Comparison of ENCODE assay signal across 11 cellular contexts in genomic region chr4:3303840-3304715, GRCh38. TPM values are rescaled to one million over a fixed set of nuclear protein-coding genes. Genes with fewer than 3 reads are reported as not detected.
A peak's percentile ranks its signal among the peaks of the same experiment; 100 is the strongest.
DNase-seq lines count a peak whose midpoint lies in the region; ATAC-seq and TF ChIP-seq lines count a peak whose summit lies in the region.
"Had no signal": no experiment of that assay in that cellular context is flagged by ENCODE, and none has a peak within 500 bp of the region (broad histone marks: within the 10 kb centered on the region; RNA-seq: fewer than 3 reads in every experiment).

No MANE protein-coding gene starts in this region.

- H3K27me3 Mint-ChIP-seq in mesothelial cell of epicardium (ENCODE audit: low read depth) = no peaks in the 10 kb centered on the region

- H3K27me3 ChIP-seq in left ventricle myocardium inferior (ENCODE audit: low read depth) = no peaks in the 10 kb centered on the region
- no peaks in the 10 kb centered on the region for H3K27me3 ChIP-seq in aorta (ENCODE audit: control insufficient read depth in 1 of 2, insufficient read depth in 2 of 2, low read length in 1 of 2)
- no peaks in the 10 kb centered on the region for H3K27me3 ChIP-seq in PC-9 (ENCODE audit: insufficient read depth, low read depth)

- H3K9me2 ChIP-seq in PC-9 (ENCODE audit: insufficient read depth) = no peaks in the 10 kb centered on the region

- H3K4me2 ChIP-seq in PC-9 = no peak overlapping the region

- no peak overlapping the region for H2AFZ ChIP-seq in PC-9

- no peak for TF ChIP-seq CTCF in left ventricle myocardium inferior (IDR thresholded peaks at IDR 0.05; ENCODE audit: borderline replicate concordance)
- no peak for TF ChIP-seq CTCF in mesothelial cell of epicardium (IDR thresholded peaks at IDR 0.05; ENCODE audit: unreplicated experiment)
- no peak for TF ChIP-seq CTCF in PC-9 (conservative IDR thresholded peaks at IDR 0.05)

- DNase-seq in left ventricle myocardium inferior = no peak
- DNase-seq in left ventricle myocardium superior = no peak
- DNase-seq in mesothelial cell of epicardium (ENCODE audit: low spot score in 2 of 2, unreplicated experiment in 2 of 2) = peak in 1 of 2 experiments; percentile 34
- DNase-seq in aorta = peak; percentile 9 to 57
- DNase-seq in effector CD4-positive, alpha-beta T cell = no peak
- no peak for DNase-seq in glomerular visceral epithelial cell (ENCODE audit: extremely low spot score)
- no peak for DNase-seq in PC-9
- DNase-seq: activated CD4-positive, alpha-beta T cell treated with anti-CD3 and anti-CD28 coated beads, Interleukin-2, amount 10 ng/mL, durations not matched to agents 7 days and 5 days; stimulated activated CD4-positive, alpha-beta T cell treated with anti-CD3 and anti-CD28 coated beads, Interleukin-4, amount 100 ng/mL, for 1 hour had no signal

- no peaks in the 10 kb centered on the region for H3K9me3 ChIP-seq in left ventricle myocardium inferior (replicated peaks)
- H3K9me3 ChIP-seq in aorta (ENCODE audit: control insufficient read depth, low read length) = no peaks in the 10 kb centered on the region
- no peaks in the 10 kb centered on the region for H3K9me3 ChIP-seq in PC-9 (ENCODE audit: insufficient read depth, low read depth)

- no peaks in the 10 kb centered on the region for H3K79me2 ChIP-seq in PC-9 (ENCODE audit: low read depth)

- no peaks in the 10 kb centered on the region for H3K9me3 Mint-ChIP-seq in mesothelial cell of epicardium
- H3K9me3 Mint-ChIP-seq: activated CD4-positive, alpha-beta T cell treated with anti-CD3 and anti-CD28 coated beads, Interleukin-2, amount 10 ng/mL, durations not matched to agents 7 days and 5 days had no signal

- intact Hi-C loops in left ventricle myocardium inferior (cut with micrococcal nuclease) (no loop called here), left ventricle myocardium superior (cut with micrococcal nuclease) (no loop called here), aorta (cut with DNase I) (no loop called here), PC-9 (cut with micrococcal nuclease; ENCODE audit: unreplicated experiment) (no loop called here)

- CTCF ChIA-PET in PC-9 (lab: Charles Lee) = no interaction called here

- no peaks in the 10 kb centered on the region for H3K36me3 Mint-ChIP-seq in mesothelial cell of epicardium

- H3K4me3 ChIP-seq in left ventricle myocardium inferior (peak overlapping the region; percentile 37), aorta (ENCODE audit: low read length in 2 of 2) (no peak overlapping the region), PC-9 (no peak overlapping the region)

- H3K27ac ChIP-seq in left ventricle myocardium inferior (replicated peaks) (no peak overlapping the region), cingulate gyrus (ENCODE audit: low read depth, low read length) (peak overlapping the region; percentile 82), aorta (ENCODE audit: low read depth in 1 of 2, low read length in 2 of 2) (no peak overlapping the region), PC-9 (no peak overlapping the region)
- H3K27ac ChIP-seq: epithelial cell of prostate had no signal

- H3K4me3 Mint-ChIP-seq in mesothelial cell of epicardium = no peak overlapping the region

- ATAC-seq in left ventricle myocardium superior (no peak), aorta (ENCODE audit: low FRiP score) (no peak)

- no TSS peak for BruUV-seq in PC-9 (replicated peaks; lab: Mats Ljungman, UMichigan)

- H3K36me3 ChIP-seq in left ventricle myocardium inferior (no peaks in the 10 kb centered on the region), aorta (ENCODE audit: control insufficient read depth in 1 of 2, insufficient read depth in 2 of 2, low read length in 1 of 2) (no peaks in the 10 kb centered on the region), PC-9 (ENCODE audit: low read depth) (no peaks in the 10 kb centered on the region)

- 76 to 78% methylated on average over 16 of the region's 16 CpGs for WGBS in aorta, 2 donors

- H3F3A ChIP-seq in PC-9 (ENCODE audit: insufficient read depth, low read depth) = no peaks in the 10 kb centered on the region

- H3K4me1 ChIP-seq in left ventricle myocardium inferior (peaks cover 71% of the 10 kb centered on the region), aorta (ENCODE audit: control insufficient read depth in 1 of 2, insufficient read depth in 2 of 2, low read length in 2 of 2) (no peaks in the 10 kb centered on the region), PC-9 (replicated peaks; ENCODE audit: insufficient read depth) (no peaks in the 10 kb centered on the region)

- POLR2A ChIA-PET in PC-9 (lab: Charles Lee; ENCODE audit: unreplicated experiment) = no interaction called here

- H4K20me1 ChIP-seq in PC-9 (ENCODE audit: insufficient read depth) = no peaks in the 10 kb centered on the region

- H3K4me1 Mint-ChIP-seq in mesothelial cell of epicardium = peaks cover 50% of the 10 kb centered on the region

- H3K27ac Mint-ChIP-seq in mesothelial cell of epicardium = peak overlapping the region; percentile 41

RNA-seq across cellular contexts. Expression of gene RGS12, which starts 11.3 kb away (rescaled TPM):
- 13.4 TPM for total RNA-seq in left ventricle myocardium inferior
- 14.6 TPM for total RNA-seq in left ventricle myocardium superior
- total RNA-seq in mesothelial cell of epicardium = 75.9 to 81.9 TPM (median 78.9 TPM) in 3 replicates
- 10 to 100 TPM; 23.9 to 40.4 TPM for total RNA-seq in aorta
- polyA plus RNA-seq in aorta = 10 to 100 TPM; 10.3 to 28.2 TPM
- total RNA-seq in PC-9 (2021) = 36.6 and 37.1 TPM in 2 replicates

RNA-seq across cellular contexts. Expression of gene MSANTD1, which starts 55.1 kb away (rescaled TPM):
- total RNA-seq in left ventricle myocardium inferior (0.44 TPM), left ventricle myocardium superior (0.45 TPM), mesothelial cell of epicardium (2.5 to 3.1 TPM (median 2.6 TPM) in 3 replicates), aorta (1 to 10 TPM; 1.9 to 3.5 TPM), PC-9 (2021) (3.1 and 3.4 TPM in 2 replicates)
- polyA plus RNA-seq in aorta = under 1 TPM in 1 of 2 donors, not detected in 1; 0.33 TPM

Comparison
In these comparisons a context has a peak if more than half of its experiments do, and no peak if none do; other contexts are left out.
1. DNase-seq: peak in aorta (2 of 2); none in left ventricle myocardium inferior (single experiment), left ventricle myocardium superior (single experiment), effector CD4-positive, alpha-beta T cell (single experiment), glomerular visceral epithelial cell (single experiment) and PC-9 (0 of 2).